Comparison of ENCODE assay signal across 1 cellular context in the genomic region with DNA sequence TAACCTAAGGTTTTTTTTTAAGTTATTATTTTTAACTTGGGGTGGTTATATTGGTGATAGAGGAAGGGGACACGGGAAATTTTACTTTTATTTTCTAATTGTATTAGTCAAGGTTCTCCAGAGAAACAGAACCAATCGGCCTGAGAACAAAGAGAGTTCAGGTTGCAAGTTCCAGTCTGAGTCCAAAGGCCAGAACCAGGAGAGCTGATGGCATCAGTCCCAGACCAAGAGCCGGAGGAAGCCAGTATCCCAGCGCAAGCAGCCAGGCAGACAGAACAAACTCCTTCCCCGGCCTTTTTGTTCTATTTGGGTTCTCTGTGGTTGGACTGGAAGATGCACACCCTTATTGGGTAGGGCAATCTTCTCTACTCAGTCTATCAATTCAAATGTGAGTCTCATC.
A peak's percentile ranks its signal among the peaks of the same experiment; 100 is the strongest.
TF ChIP-seq lines count a peak whose summit lies in the region.

No MANE protein-coding gene starts in this region.

TF ChIP-seq in HepG2, 621 proteins besides CTCF, POLR2A, EP300 and RAD21 (continued from another document):
- TF ChIP-seq, protein P1, sequence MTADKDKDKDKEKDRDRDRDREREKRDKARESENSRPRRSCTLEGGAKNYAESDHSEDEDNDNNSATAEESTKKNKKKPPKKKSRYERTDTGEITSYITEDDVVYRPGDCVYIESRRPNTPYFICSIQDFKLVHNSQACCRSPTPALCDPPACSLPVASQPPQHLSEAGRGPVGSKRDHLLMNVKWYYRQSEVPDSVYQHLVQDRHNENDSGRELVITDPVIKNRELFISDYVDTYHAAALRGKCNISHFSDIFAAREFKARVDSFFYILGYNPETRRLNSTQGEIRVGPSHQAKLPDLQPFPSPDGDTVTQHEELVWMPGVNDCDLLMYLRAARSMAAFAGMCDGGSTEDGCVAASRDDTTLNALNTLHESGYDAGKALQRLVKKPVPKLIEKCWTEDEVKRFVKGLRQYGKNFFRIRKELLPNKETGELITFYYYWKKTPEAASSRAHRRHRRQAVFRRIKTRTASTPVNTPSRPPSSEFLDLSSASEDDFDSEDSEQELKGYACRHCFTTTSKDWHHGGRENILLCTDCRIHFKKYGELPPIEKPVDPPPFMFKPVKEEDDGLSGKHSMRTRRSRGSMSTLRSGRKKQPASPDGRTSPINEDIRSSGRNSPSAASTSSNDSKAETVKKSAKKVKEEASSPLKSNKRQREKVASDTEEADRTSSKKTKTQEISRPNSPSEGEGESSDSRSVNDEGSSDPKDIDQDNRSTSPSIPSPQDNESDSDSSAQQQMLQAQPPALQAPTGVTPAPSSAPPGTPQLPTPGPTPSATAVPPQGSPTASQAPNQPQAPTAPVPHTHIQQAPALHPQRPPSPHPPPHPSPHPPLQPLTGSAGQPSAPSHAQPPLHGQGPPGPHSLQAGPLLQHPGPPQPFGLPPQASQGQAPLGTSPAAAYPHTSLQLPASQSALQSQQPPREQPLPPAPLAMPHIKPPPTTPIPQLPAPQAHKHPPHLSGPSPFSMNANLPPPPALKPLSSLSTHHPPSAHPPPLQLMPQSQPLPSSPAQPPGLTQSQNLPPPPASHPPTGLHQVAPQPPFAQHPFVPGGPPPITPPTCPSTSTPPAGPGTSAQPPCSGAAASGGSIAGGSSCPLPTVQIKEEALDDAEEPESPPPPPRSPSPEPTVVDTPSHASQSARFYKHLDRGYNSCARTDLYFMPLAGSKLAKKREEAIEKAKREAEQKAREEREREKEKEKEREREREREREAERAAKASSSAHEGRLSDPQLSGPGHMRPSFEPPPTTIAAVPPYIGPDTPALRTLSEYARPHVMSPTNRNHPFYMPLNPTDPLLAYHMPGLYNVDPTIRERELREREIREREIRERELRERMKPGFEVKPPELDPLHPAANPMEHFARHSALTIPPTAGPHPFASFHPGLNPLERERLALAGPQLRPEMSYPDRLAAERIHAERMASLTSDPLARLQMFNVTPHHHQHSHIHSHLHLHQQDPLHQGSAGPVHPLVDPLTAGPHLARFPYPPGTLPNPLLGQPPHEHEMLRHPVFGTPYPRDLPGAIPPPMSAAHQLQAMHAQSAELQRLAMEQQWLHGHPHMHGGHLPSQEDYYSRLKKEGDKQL (CRISPR knock-in tag; IDR thresholded peaks at IDR 0.05; ENCODE audit: low read depth) = no peak
- TF ChIP-seq ZBED4 (CRISPR knock-in tag; IDR thresholded peaks at IDR 0.05; ENCODE audit: borderline replicate concordance) = 0 out of 2 replicates have a peak, but pooled peaks have one; percentile 21
- no peak for TF ChIP-seq ASH2L (IDR thresholded peaks at IDR 0.05; ENCODE audit: insufficient read length, low read depth, low read length)
- TF ChIP-seq, protein P2, sequence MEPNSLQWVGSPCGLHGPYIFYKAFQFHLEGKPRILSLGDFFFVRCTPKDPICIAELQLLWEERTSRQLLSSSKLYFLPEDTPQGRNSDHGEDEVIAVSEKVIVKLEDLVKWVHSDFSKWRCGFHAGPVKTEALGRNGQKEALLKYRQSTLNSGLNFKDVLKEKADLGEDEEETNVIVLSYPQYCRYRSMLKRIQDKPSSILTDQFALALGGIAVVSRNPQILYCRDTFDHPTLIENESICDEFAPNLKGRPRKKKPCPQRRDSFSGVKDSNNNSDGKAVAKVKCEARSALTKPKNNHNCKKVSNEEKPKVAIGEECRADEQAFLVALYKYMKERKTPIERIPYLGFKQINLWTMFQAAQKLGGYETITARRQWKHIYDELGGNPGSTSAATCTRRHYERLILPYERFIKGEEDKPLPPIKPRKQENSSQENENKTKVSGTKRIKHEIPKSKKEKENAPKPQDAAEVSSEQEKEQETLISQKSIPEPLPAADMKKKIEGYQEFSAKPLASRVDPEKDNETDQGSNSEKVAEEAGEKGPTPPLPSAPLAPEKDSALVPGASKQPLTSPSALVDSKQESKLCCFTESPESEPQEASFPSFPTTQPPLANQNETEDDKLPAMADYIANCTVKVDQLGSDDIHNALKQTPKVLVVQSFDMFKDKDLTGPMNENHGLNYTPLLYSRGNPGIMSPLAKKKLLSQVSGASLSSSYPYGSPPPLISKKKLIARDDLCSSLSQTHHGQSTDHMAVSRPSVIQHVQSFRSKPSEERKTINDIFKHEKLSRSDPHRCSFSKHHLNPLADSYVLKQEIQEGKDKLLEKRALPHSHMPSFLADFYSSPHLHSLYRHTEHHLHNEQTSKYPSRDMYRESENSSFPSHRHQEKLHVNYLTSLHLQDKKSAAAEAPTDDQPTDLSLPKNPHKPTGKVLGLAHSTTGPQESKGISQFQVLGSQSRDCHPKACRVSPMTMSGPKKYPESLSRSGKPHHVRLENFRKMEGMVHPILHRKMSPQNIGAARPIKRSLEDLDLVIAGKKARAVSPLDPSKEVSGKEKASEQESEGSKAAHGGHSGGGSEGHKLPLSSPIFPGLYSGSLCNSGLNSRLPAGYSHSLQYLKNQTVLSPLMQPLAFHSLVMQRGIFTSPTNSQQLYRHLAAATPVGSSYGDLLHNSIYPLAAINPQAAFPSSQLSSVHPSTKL (CRISPR knock-in tag; IDR thresholded peaks at IDR 0.05) = 0 out of 2 replicates have a peak, but pooled peaks have one; percentile 9
- no peak for TF ChIP-seq ZNF331 (CRISPR knock-in tag; IDR thresholded peaks at IDR 0.05)
- no peak for TF ChIP-seq SMAD9 (CRISPR knock-in tag; IDR thresholded peaks at IDR 0.05)
- peak; percentile 81 for TF ChIP-seq HNF4A (CRISPR knock-in tag; IDR thresholded peaks at IDR 0.05)
- TF ChIP-seq ZNF124 (CRISPR knock-in tag; IDR thresholded peaks at IDR 0.05) = peak; percentile 36; the same call in 1 of the 2 replicates
- peak; percentile 13; the same call in 1 of the 2 replicates for TF ChIP-seq ZNF644 (CRISPR knock-in tag; IDR thresholded peaks at IDR 0.05; ENCODE audit: low read depth)
- TF ChIP-seq NCOR1 (IDR thresholded peaks at IDR 0.05; ENCODE audit: borderline replicate concordance, low read length) = peak; percentile 44; the same call in 1 of the 2 replicates
